12 cellular contexts compared by ENCODE assay signal in genomic region chr13:110012102-110012739, GRCh38.
DNase-seq lines count a peak whose midpoint lies in the region; ATAC-seq, FAIRE-seq and TF ChIP-seq lines count a peak whose summit lies in the region.
"Had no signal": no experiment of that assay in that cellular context is flagged by ENCODE, and none has a peak within 500 bp of the region (broad histone marks: within the 10 kb centered on the region; RNA-seq: fewer than 3 reads in every experiment).

No MANE protein-coding gene starts in this region.

- dilution Hi-C loops in IMR-90 (cut with HindIII; ENCODE audit: low sequenced_read_pairs, unreplicated experiment), result no loop called here

- in situ Hi-C loops in IMR-90 (cut with MboI; ENCODE audit: low sequenced_read_pairs), result no loop called here

- H3K9me3 Mint-ChIP-seq in CD4-positive, alpha-beta T cell, result no peaks in the 10 kb centered on the region
- H3K9me3 Mint-ChIP-seq in activated T-helper 2 cell treated with anti-CD3 and anti-CD28 coated beads, Interferon-gamma antibody, Interleukin-2, Interleukin-4, amounts not matched to agents 10 μg/mL and 5 μg/mL and 100 μg/mL, durations not matched to agents 14 hours and 24 hours and 36 hours, result no peaks in the 10 kb centered on the region

- POLR2A ChIA-PET in IMR-90 (lab: Charles Lee; ENCODE audit: unreplicated experiment), result no interaction called here
- POLR2A ChIA-PET in CD4-positive, alpha-beta T cell (lab: Charles Lee), result no interaction called here

- TF ChIP-seq CTCF in AG09309 (IDR thresholded peaks at IDR 0.05; ENCODE audit: control insufficient read depth, insufficient read depth, low read depth, low read length, missing control alignments), result no peak
- TF ChIP-seq CTCF in IMR-90 (conservative IDR thresholded peaks at IDR 0.05; ENCODE audit: low read depth, low read length), result no peak
- no peak for TF ChIP-seq CTCF in bronchial epithelial cell (IDR thresholded peaks at IDR 0.05; ENCODE audit: insufficient read depth, low read length, severe bottlenecking)
- no peak for TF ChIP-seq CTCF in lung (IDR thresholded peaks at IDR 0.05; ENCODE audit: control extremely low read depth, extremely low read depth)
- no peak for TF ChIP-seq CTCF in CD4-positive, alpha-beta T cell (IDR thresholded peaks at IDR 0.05)

- H4K20me1 ChIP-seq in IMR-90 (ENCODE audit: insufficient read depth, low read length), result no peaks in the 10 kb centered on the region

- peak overlapping the region; percentile 37; the same call in 1 of the 2 replicates for H3K4me2 ChIP-seq in IMR-90 (ENCODE audit: low read depth, low read length)

- CTCF ChIA-PET in IMR-90 (lab: Yijun Ruan, JAX), result no interaction called here
- CTCF ChIA-PET in CD4-positive, alpha-beta T cell (lab: Charles Lee), result no interaction called here

- H3K4me1 ChIP-seq in IMR-90 (ENCODE audit: control insufficient read depth, insufficient read depth, low read length), result peaks cover 19% of the 10 kb centered on the region
- H3K4me1 ChIP-seq in lung (ENCODE audit: control insufficient read depth in 2 of 2, insufficient read depth in 2 of 2, low read length in 2 of 2), result peaks cover 0 to 3% of the 10 kb centered on the region in 2 donors
- H3K4me1 ChIP-seq: gastroesophageal sphincter had no signal

- H3K9me1 ChIP-seq in IMR-90 (ENCODE audit: insufficient read depth, low read length), result peaks cover 14% of the 10 kb centered on the region

- no peaks in the 10 kb centered on the region for H3K27me3 Mint-ChIP-seq in CD4-positive, alpha-beta T cell
- peaks cover 2% of the 10 kb centered on the region for H3K27me3 Mint-ChIP-seq in activated T-helper 2 cell treated with anti-CD3 and anti-CD28 coated beads, Interferon-gamma antibody, Interleukin-2, Interleukin-4, amounts not matched to agents 10 μg/mL and 5 μg/mL and 100 μg/mL, durations not matched to agents 14 hours and 24 hours and 36 hours (ENCODE audit: low read depth)

- peak overlapping the region; percentile 94 for H4K5ac ChIP-seq in IMR-90 (ENCODE audit: low read depth, low read length)

- FAIRE-seq in bronchial epithelial cell (lab: Jason Lieb, UNC), result peak; percentile 32

- peak; percentile 88 for ATAC-seq in IMR-90 (ENCODE audit: low read depth)
- ATAC-seq in lung (ENCODE audit: insufficient read depth, low FRiP score), result peak; percentile 45
- ATAC-seq in CD4-positive, alpha-beta T cell (ENCODE audit: poor library complexity), result no peak
- ATAC-seq: gastroesophageal sphincter had no signal

- H2BK15ac ChIP-seq in IMR-90 (ENCODE audit: low read depth, low read length), result peak overlapping the region; percentile 99; the same call in 2 of the 3 replicates

- peak; percentile 83 for DNase-seq in AG09309 (ENCODE audit: low read depth)
- DNase-seq in IMR-90, result peak; percentile 97
- DNase-seq in bronchial epithelial cell (ENCODE audit: low read depth), result peak; percentile 94
- no peak for DNase-seq in lung (ENCODE audit: low spot score)
- no peak for DNase-seq in CD4-positive, alpha-beta T cell
- DNase-seq in H7, result no peak
- no peak for DNase-seq in inferior parietal cortex (ENCODE audit: extremely low spot score)
- DNase-seq in activated T-helper 2 cell treated with anti-CD3 and anti-CD28 coated beads, Interferon-gamma antibody, Interleukin-2, Interleukin-4, amounts not matched to agents 10 μg/mL and 5 μg/mL and 100 μg/mL, durations not matched to agents 14 hours and 24 hours and 36 hours (ENCODE audit: low spot score), result no peak
- DNase-seq: activated CD8-positive, alpha-beta memory T cell treated with anti-CD3 and anti-CD28 coated beads for 24 hours; NCI-H2171; stimulated activated CD4-positive, alpha-beta T cell treated with anti-CD3 and anti-CD28 coated beads, Interleukin-1b, Interleukin-23, amount 100 ng/mL, for 48 hours had no signal

- H3K4me3 ChIP-seq in AG09309 (ENCODE audit: control insufficient read depth, low read depth, low read length), result no peak overlapping the region
- no peak overlapping the region for H3K4me3 ChIP-seq in IMR-90 (ENCODE audit: insufficient read depth, low read depth, low read length)
- no peak overlapping the region for H3K4me3 ChIP-seq in bronchial epithelial cell (ENCODE audit: low read depth, low read length)
- H3K4me3 ChIP-seq in lung, result no peak overlapping the region
- H3K4me3 ChIP-seq in H7 (ENCODE audit: insufficient read depth, low read depth, low read length), result no peak overlapping the region
- H3K4me3 ChIP-seq: gastroesophageal sphincter had no signal

- H2AFZ ChIP-seq in IMR-90 (replicated peaks; ENCODE audit: low read length, poor library complexity), result peak overlapping the region; percentile 68

- peak overlapping the region; percentile 92 for H3K14ac ChIP-seq in IMR-90 (replicated peaks; ENCODE audit: low read depth, low read length)

- H3K27me3 ChIP-seq in IMR-90 (ENCODE audit: control insufficient read depth, insufficient read depth, low read length) (no peaks in the 10 kb centered on the region), bronchial epithelial cell (ENCODE audit: control insufficient read depth, insufficient read depth, low read length) (no peaks in the 10 kb centered on the region), lung (ENCODE audit: control insufficient read depth, insufficient read depth) (no peaks in the 10 kb centered on the region), H7 (ENCODE audit: control insufficient read depth, insufficient read depth, low read length) (no peaks in the 10 kb centered on the region)
- no peaks in the 10 kb centered on the region for H3K27me3 ChIP-seq in CD4-positive, alpha-beta T cell (ENCODE audit: control insufficient read depth, insufficient read depth, low read length)
- H3K27me3 ChIP-seq: gastroesophageal sphincter had no signal

- H3K36me3 ChIP-seq in IMR-90 (ENCODE audit: control insufficient read depth, insufficient read depth, low read length), result no peaks in the 10 kb centered on the region
- H3K36me3 ChIP-seq in bronchial epithelial cell (ENCODE audit: control insufficient read depth, insufficient read depth, low read length), result no peaks in the 10 kb centered on the region
- no peaks in the 10 kb centered on the region for H3K36me3 ChIP-seq in lung (ENCODE audit: control insufficient read depth in 2 of 2, insufficient read depth in 2 of 2, low read length in 2 of 2)
- H3K36me3 ChIP-seq in H7 (replicated peaks; ENCODE audit: control insufficient read depth, insufficient read depth, low read length), result no peaks in the 10 kb centered on the region
- H3K36me3 ChIP-seq: gastroesophageal sphincter had no signal

- H3K23ac ChIP-seq in IMR-90 (ENCODE audit: low read depth, low read length), result peak overlapping the region; percentile 95

- no peak overlapping the region for H3K9ac ChIP-seq in IMR-90 (ENCODE audit: low read depth, low read length)

- peak overlapping the region; percentile 97 for H2BK20ac ChIP-seq in IMR-90 (ENCODE audit: low read depth, low read length)

- H3K36me3 Mint-ChIP-seq in CD4-positive, alpha-beta T cell (ENCODE audit: low read depth), result no peaks in the 10 kb centered on the region
- no peaks in the 10 kb centered on the region for H3K36me3 Mint-ChIP-seq in activated T-helper 2 cell treated with anti-CD3 and anti-CD28 coated beads, Interferon-gamma antibody, Interleukin-2, Interleukin-4, amounts not matched to agents 10 μg/mL and 5 μg/mL and 100 μg/mL, durations not matched to agents 14 hours and 24 hours and 36 hours (ENCODE audit: low read depth)

- H4K91ac ChIP-seq in IMR-90 (ENCODE audit: insufficient read depth, low read depth, low read length), result peak overlapping the region; percentile 97

- no TSS peak for BruUV-seq in IMR-90 (replicated peaks; lab: Mats Ljungman, UMichigan)

- intact Hi-C loops in IMR-90 (cut with micrococcal nuclease), result loop anchor here (5.0 kb wide), 1 partner anchor 225 kb away; the partner anchor contains the start of gene IRS2
- intact Hi-C loops in CD4-positive, alpha-beta T cell (cut with DNase I, micrococcal nuclease), result no loop called here
- intact Hi-C loops in activated T-helper 2 cell treated with anti-CD3 and anti-CD28 coated beads, Interferon-gamma antibody, Interleukin-2, Interleukin-4, amounts not matched to agents 10 μg/mL and 5 μg/mL and 100 μg/mL, durations not matched to agents 14 hours and 24 hours and 36 hours (cut with micrococcal nuclease), result no loop called here

- 0 out of 4 replicates have a peak, but pooled peaks cover 0 to 3% of the 10 kb centered on the region in 2 experiments for H3K79me1 ChIP-seq in IMR-90 (ENCODE audit: low read depth in 1 of 2, low read length in 2 of 2)

- H4K8ac ChIP-seq in IMR-90 (ENCODE audit: low read depth in 2 of 2, low read length in 2 of 2), result peak overlapping the region; percentile 63 to 84

- H3K9me3 ChIP-seq in IMR-90 (ENCODE audit: control insufficient read depth, insufficient read depth, low read length) (no peaks in the 10 kb centered on the region), lung (ENCODE audit: control insufficient read depth in 2 of 2, insufficient read depth in 1 of 2, low read length in 1 of 2) (no peaks in the 10 kb centered on the region)
- H3K9me3 ChIP-seq in CD4-positive, alpha-beta T cell (ENCODE audit: control insufficient read depth, low read length), result no peaks in the 10 kb centered on the region
- H3K9me3 ChIP-seq: gastroesophageal sphincter had no signal

- H2BK5ac ChIP-seq in IMR-90 (ENCODE audit: low read depth, low read length, poor library complexity, severe bottlenecking), result peak overlapping the region; percentile 86

- WGBS in IMR-90 (ENCODE audit: extremely low coverage in 2 of 2, insufficient read length in 1 of 2), 2 experiments, result 0% methylated on average over 2 of the region's 2 CpGs; no CpG with 5 or more reads in 1 of the 2 experiments
- WGBS in lung, 2 donors, result 49 to 77% methylated on average over 2 of the region's 2 CpGs

- H3K4ac ChIP-seq in IMR-90 (ENCODE audit: low read depth, low read length), result peak overlapping the region; percentile 99

- no peaks in the 10 kb centered on the region for H3K4me1 Mint-ChIP-seq in CD4-positive, alpha-beta T cell (ENCODE audit: low read depth)
- H3K4me1 Mint-ChIP-seq in activated T-helper 2 cell treated with anti-CD3 and anti-CD28 coated beads, Interferon-gamma antibody, Interleukin-2, Interleukin-4, amounts not matched to agents 10 μg/mL and 5 μg/mL and 100 μg/mL, durations not matched to agents 14 hours and 24 hours and 36 hours (ENCODE audit: low read depth), result no peaks in the 10 kb centered on the region

- H3K18ac ChIP-seq in IMR-90 (ENCODE audit: low read depth, low read length), result peak overlapping the region; percentile 99; the same call in 1 of the 2 replicates

- peak overlapping the region; percentile 94 for H3K56ac ChIP-seq in IMR-90 (ENCODE audit: extremely low read depth, insufficient read depth, low read length)

- peak overlapping the region; percentile 90 for H2AK5ac ChIP-seq in IMR-90 (ENCODE audit: low read depth, low read length)

- H3K27ac ChIP-seq in IMR-90 (ENCODE audit: insufficient read depth, low read length), result peak overlapping the region; percentile 70
- H3K27ac ChIP-seq in lung (ENCODE audit: low read depth in 1 of 2, low read length in 1 of 2), result no peak overlapping the region
- no peak overlapping the region for H3K27ac ChIP-seq in CD4-positive, alpha-beta T cell (ENCODE audit: low read depth, low read length)
- H3K27ac ChIP-seq: gastroesophageal sphincter had no signal

- H2BK120ac ChIP-seq in IMR-90 (ENCODE audit: low read depth, low read length), result peak overlapping the region; percentile 99

- H3K4me3 Mint-ChIP-seq in CD4-positive, alpha-beta T cell, result no peak overlapping the region
- no peak overlapping the region for H3K4me3 Mint-ChIP-seq in activated T-helper 2 cell treated with anti-CD3 and anti-CD28 coated beads, Interferon-gamma antibody, Interleukin-2, Interleukin-4, amounts not matched to agents 10 μg/mL and 5 μg/mL and 100 μg/mL, durations not matched to agents 14 hours and 24 hours and 36 hours (ENCODE audit: low read depth)

- no peak for TF ChIP-seq POLR2A in IMR-90 (IDR thresholded peaks at IDR 0.05; ENCODE audit: low read depth, low read length)

- H2AK9ac ChIP-seq in IMR-90 (replicated peaks; ENCODE audit: low read depth, low read length, poor library complexity), result no peak overlapping the region

- H3K27ac Mint-ChIP-seq in CD4-positive, alpha-beta T cell, result no peak overlapping the region
- no peak overlapping the region for H3K27ac Mint-ChIP-seq in activated T-helper 2 cell treated with anti-CD3 and anti-CD28 coated beads, Interferon-gamma antibody, Interleukin-2, Interleukin-4, amounts not matched to agents 10 μg/mL and 5 μg/mL and 100 μg/mL, durations not matched to agents 14 hours and 24 hours and 36 hours

- TF ChIP-seq RAD21 in IMR-90 (IDR thresholded peaks at IDR 0.05; ENCODE audit: low read length), result 0 out of 2 replicates have a peak, but pooled peaks have one; percentile 7

Comparison
In these comparisons a context has a peak if more than half of its experiments do, and no peak if none do; other contexts are left out.
1. DNase-seq: peak in AG09309 (single experiment), IMR-90 (single experiment) and bronchial epithelial cell (single experiment); none in lung (single experiment), CD4-positive, alpha-beta T cell (0 of 10), H7 (single experiment), inferior parietal cortex (single experiment) and activated T-helper 2 cell treated with anti-CD3 and anti-CD28 coated beads, Interferon-gamma antibody, Interleukin-2, Interleukin-4, amounts not matched to agents 10 μg/mL and 5 μg/mL and 100 μg/mL, durations not matched to agents 14 hours and 24 hours and 36 hours (single experiment).